In the genomic region with DNA sequence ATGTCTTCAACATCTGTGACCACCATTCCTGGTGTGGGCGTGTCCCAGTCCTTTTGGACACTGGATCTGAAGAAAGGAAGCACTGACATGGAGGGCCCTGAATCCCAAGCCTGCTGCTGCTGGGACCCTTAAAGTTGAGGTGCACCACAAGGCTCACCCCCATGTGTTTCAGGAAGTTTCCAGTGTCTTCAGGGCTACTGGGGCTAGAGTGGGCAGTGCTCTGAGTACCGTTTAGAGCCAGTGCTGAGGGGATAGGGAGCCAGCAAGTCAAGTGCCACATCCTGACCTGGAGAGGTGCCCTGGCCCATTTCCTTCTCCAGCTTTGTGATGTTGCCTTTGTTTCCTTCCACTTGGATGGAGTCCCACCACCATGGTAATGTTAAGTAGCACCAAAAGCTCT, we compare ENCODE assay signal across 11 cellular contexts. TPM values are rescaled to one million over a fixed set of nuclear protein-coding genes. Genes with fewer than 3 reads are reported as not detected.
DNase-seq lines count a peak whose midpoint lies in the region; ATAC-seq and TF ChIP-seq lines count a peak whose summit lies in the region.
"Had no signal": no experiment of that assay in that cellular context is flagged by ENCODE, and none has a peak within 500 bp of the region (broad histone marks: within the 10 kb centered on the region; RNA-seq: fewer than 3 reads in every experiment).

No MANE protein-coding gene starts in this region.

- H3K4me1 ChIP-seq in OCI-LY7 (ENCODE audit: insufficient read depth, low read length, poor library complexity, severe bottlenecking), result peaks cover 58% of the 10 kb centered on the region
- H3K4me1 ChIP-seq in esophagus squamous epithelium, result peaks cover 5 to 52% (median 25%) of the 10 kb centered on the region in 3 donors
- H3K4me1 ChIP-seq in transverse colon, result peaks cover 7 to 22% (median 10%) of the 10 kb centered on the region in 4 donors

- peak overlapping the region; percentile 98 for H3K4me2 ChIP-seq in OCI-LY7 (ENCODE audit: low read length)

- no peaks in the 10 kb centered on the region for H4K20me1 ChIP-seq in OCI-LY7 (ENCODE audit: insufficient read depth, low read length)

- H3K9me3 Mint-ChIP-seq in activated naive CD4-positive, alpha-beta T cell treated with anti-CD3 and anti-CD28 coated beads, Interleukin-2, amount 50 U/mL, for 24 hours, result no peaks in the 10 kb centered on the region
- no peaks in the 10 kb centered on the region for H3K9me3 Mint-ChIP-seq in activated naive CD4-positive, alpha-beta T cell treated with anti-CD3 and anti-CD28 coated beads for 36 hours

- WGBS in esophagus squamous epithelium, 2 donors, result 29 to 67% methylated on average over 1 of the region's 2 CpGs
- WGBS in transverse colon (ENCODE audit: low coverage in 1 of 2), 2 donors, result 79 to 100% methylated on average over 1 to 2 of the region's 2 CpGs

- CTCF ChIA-PET in activated naive CD4-positive, alpha-beta T cell treated with anti-CD3 and anti-CD28 coated beads for 36 hours (lab: Charles Lee), result interaction anchor here (0.6 to 7.5 kb wide), 28 partner anchors 8 to 257 kb away, joined by 3 to 188 read pairs (median 4); a partner anchor contains a TSS
- CTCF ChIA-PET in OCI-LY7 (lab: Charles Lee; ENCODE audit: unreplicated experiment), result interaction anchor here (2.9 kb wide), 1 partner anchor 31 kb away, joined by 19 read pairs; no protein-coding TSS in a partner anchor

- peaks cover 6% of the 10 kb centered on the region for H3K36me3 Mint-ChIP-seq in activated naive CD4-positive, alpha-beta T cell treated with anti-CD3 and anti-CD28 coated beads, Interleukin-2, amount 50 U/mL, for 24 hours
- peaks cover 15% of the 10 kb centered on the region for H3K36me3 Mint-ChIP-seq in activated naive CD4-positive, alpha-beta T cell treated with anti-CD3 and anti-CD28 coated beads for 36 hours (ENCODE audit: low read depth)

- H3K27ac ChIP-seq in OCI-LY7 (ENCODE audit: low read depth, low read length, poor library complexity, severe bottlenecking) (peak overlapping the region; percentile 82), esophagus squamous epithelium (peak overlapping the region in 3 of 4 donors; percentile 90 to 92 (median 91)), transverse colon (peak overlapping the region in 3 of 4 donors; percentile 68 to 83 (median 81))

- H3K27me3 ChIP-seq in esophagus squamous epithelium (no peaks in the 10 kb centered on the region), transverse colon (no peaks in the 10 kb centered on the region)
- H3K27me3 ChIP-seq: gastroesophageal sphincter had no signal

- H3K9me3 ChIP-seq in OCI-LY7 (ENCODE audit: low read length) (no peaks in the 10 kb centered on the region), esophagus squamous epithelium (no peaks in the 10 kb centered on the region), transverse colon (no peaks in the 10 kb centered on the region)
- H3K9me3 ChIP-seq: gastroesophageal sphincter had no signal

- no peaks in the 10 kb centered on the region for H3K9me2 ChIP-seq in OCI-LY7 (ENCODE audit: insufficient read depth, low read length)

- H3K4me3 ChIP-seq in OCI-LY7 (ENCODE audit: low read depth, low read length, poor library complexity, severe bottlenecking), result peak overlapping the region; percentile 94
- H3K4me3 ChIP-seq in esophagus squamous epithelium, result no peak overlapping the region
- no peak overlapping the region for H3K4me3 ChIP-seq in transverse colon
- no peak overlapping the region for H3K4me3 ChIP-seq in foreskin fibroblast (ENCODE audit: low read depth in 1 of 2, low read length in 2 of 2)
- H3K4me3 ChIP-seq: lung had no signal

- TF ChIP-seq POLR2A in esophagus squamous epithelium (IDR thresholded peaks at IDR 0.05) (no peak), transverse colon (IDR thresholded peaks at IDR 0.05) (no peak)

- peak overlapping the region; percentile 55 for H3K27ac Mint-ChIP-seq in activated naive CD4-positive, alpha-beta T cell treated with anti-CD3 and anti-CD28 coated beads, Interleukin-2, amount 50 U/mL, for 24 hours
- no peak overlapping the region for H3K27ac Mint-ChIP-seq in activated naive CD4-positive, alpha-beta T cell treated with anti-CD3 and anti-CD28 coated beads for 36 hours

- TF ChIP-seq CTCF in OCI-LY7 (conservative IDR thresholded peaks at IDR 0.05; ENCODE audit: low read length) (no peak), esophagus squamous epithelium (IDR thresholded peaks at IDR 0.05) (no peak), transverse colon (IDR thresholded peaks at IDR 0.05) (no peak), foreskin fibroblast (IDR thresholded peaks at IDR 0.05; ENCODE audit: low read depth, low read length) (no peak)

- intact Hi-C loops in activated naive CD4-positive, alpha-beta T cell treated with anti-CD3 and anti-CD28 coated beads for 36 hours (cut with micrococcal nuclease), result loop anchor here (1.0 kb wide), 5 partner anchors 30 to 440 kb away; a partner anchor contains a TSS
- intact Hi-C loops in OCI-LY7 (cut with micrococcal nuclease; ENCODE audit: unreplicated experiment) (loop anchor here (1.0 kb wide), 4 partner anchors 30 to 171 kb away; a partner anchor contains a TSS), esophagus squamous epithelium (cut with DNase I) (no loop called here), transverse colon (cut with DNase I; ENCODE audit: low total_unique reads) (no loop called here), left colon (cut with DNase I, micrococcal nuclease) (no loop called here)

- peak overlapping the region; percentile 79; the same call in 1 of the 2 replicates for H2AFZ ChIP-seq in OCI-LY7 (ENCODE audit: low read length)

- no peak overlapping the region for H3K4me3 Mint-ChIP-seq in activated naive CD4-positive, alpha-beta T cell treated with anti-CD3 and anti-CD28 coated beads, Interleukin-2, amount 50 U/mL, for 24 hours
- no peak overlapping the region for H3K4me3 Mint-ChIP-seq in activated naive CD4-positive, alpha-beta T cell treated with anti-CD3 and anti-CD28 coated beads for 36 hours

- peaks cover 35% of the 10 kb centered on the region; the same call in 1 of the 2 replicates for H3K79me2 ChIP-seq in OCI-LY7 (ENCODE audit: insufficient read depth, low read depth, low read length)

- POLR2A ChIA-PET in OCI-LY7 (lab: Charles Lee), result interaction anchor here (0.5 to 1.6 kb wide), 3 partner anchors 20 to 31 kb away, joined by 3 to 5 read pairs (median 5); no protein-coding TSS in a partner anchor

- peaks cover 43% of the 10 kb centered on the region for H3K4me1 Mint-ChIP-seq in activated naive CD4-positive, alpha-beta T cell treated with anti-CD3 and anti-CD28 coated beads, Interleukin-2, amount 50 U/mL, for 24 hours
- H3K4me1 Mint-ChIP-seq in activated naive CD4-positive, alpha-beta T cell treated with anti-CD3 and anti-CD28 coated beads for 36 hours (ENCODE audit: low read depth), result peaks cover 32% of the 10 kb centered on the region

- ATAC-seq in left colon (no peak), HG03342 (IDR thresholded peaks at IDR 0.05; ENCODE audit: unreplicated experiment) (no peak)

- TF ChIP-seq EP300 in transverse colon (IDR thresholded peaks at IDR 0.05; ENCODE audit: low read depth), result no peak

- H3K36me3 ChIP-seq in OCI-LY7 (ENCODE audit: insufficient read depth, low read length) (peaks cover 53% of the 10 kb centered on the region), esophagus squamous epithelium (peaks cover 0 to 46% (median 8%) of the 10 kb centered on the region in 3 donors), transverse colon (peaks cover 0 to 6% (median 0%) of the 10 kb centered on the region in 4 donors)

- BruUV-seq in OCI-LY7 (replicated peaks; lab: Mats Ljungman, UMichigan), result no TSS peak

- DNase-seq in activated naive CD4-positive, alpha-beta T cell treated with anti-CD3 and anti-CD28 coated beads for 36 hours, result no peak
- DNase-seq in OCI-LY7 (ENCODE audit: low spot score) (no peak), esophagus squamous epithelium (lab: John Stamatoyannopoulos, UW) (no peak), transverse colon (no peak), foreskin fibroblast (no peak), left colon (no peak)
- DNase-seq: amniotic stem cell had no signal

- no peaks in the 10 kb centered on the region for H3K27me3 Mint-ChIP-seq in activated naive CD4-positive, alpha-beta T cell treated with anti-CD3 and anti-CD28 coated beads, Interleukin-2, amount 50 U/mL, for 24 hours
- H3K27me3 Mint-ChIP-seq in activated naive CD4-positive, alpha-beta T cell treated with anti-CD3 and anti-CD28 coated beads for 36 hours (ENCODE audit: low read depth), result no peaks in the 10 kb centered on the region

- in situ Hi-C loops in transverse colon (cut with MboI; ENCODE audit: low pct_ligation_motif_present in 1 of 4, low pct_unique_long_range_greater_than_20kb in 1 of 4, low sequenced_read_pairs in 3 of 4), result no loop called here

RNA-seq across cellular contexts. Expression of a gene that starts 0.7 kb away (rescaled TPM):
- 10 to 100 TPM; 89.9 to 90.6 TPM for total RNA-seq in activated naive CD4-positive, alpha-beta T cell treated with anti-CD3 and anti-CD28 coated beads for 36 hours
- 56.8 and 60.0 TPM in 2 replicates for total RNA-seq in OCI-LY7 (2014; rRNA removed; shearing (Covaris generic))
- total RNA-seq in OCI-LY7 (2022) (53.7 and 53.8 TPM in 2 replicates), esophagus squamous epithelium (10 to 100 TPM; 20.5 to 38.0 (median 25.2) TPM), transverse colon (10 to 100 TPM in 1 of 4 donors, 1 to 10 TPM in 3; 2.6 to 24.5 (median 6.8) TPM), left colon (10 to 100 TPM; 10.3 to 10.5 TPM)

RNA-seq across cellular contexts. Expression of a gene that starts 37.4 kb away (rescaled TPM):
- 10 to 100 TPM; 32.4 to 38.2 TPM for total RNA-seq in activated naive CD4-positive, alpha-beta T cell treated with anti-CD3 and anti-CD28 coated beads for 36 hours
- 29.6 and 31.0 TPM in 2 replicates for total RNA-seq in OCI-LY7 (2014; rRNA removed; shearing (Covaris generic))
- total RNA-seq in OCI-LY7 (2022), result 59.5 and 65.4 TPM in 2 replicates
- total RNA-seq in esophagus squamous epithelium, result 10 to 100 TPM; 10.1 to 25.0 (median 10.9) TPM
- 10 to 100 TPM; 30.2 to 59.3 (median 35.1) TPM for total RNA-seq in transverse colon
- 10 to 100 TPM; 29.1 to 33.5 TPM for total RNA-seq in left colon

RNA-seq across cellular contexts. Expression of a gene that starts 45.4 kb away (rescaled TPM):
- total RNA-seq in activated naive CD4-positive, alpha-beta T cell treated with anti-CD3 and anti-CD28 coated beads for 36 hours, result 10 to 100 TPM; 10.8 to 11.2 TPM
- total RNA-seq in OCI-LY7 (2014; rRNA removed; shearing (Covaris generic)), result 4.6 and 6.1 TPM in 2 replicates
- 11.9 and 13.1 TPM in 2 replicates for total RNA-seq in OCI-LY7 (2022)
- 10 to 100 TPM; 17.0 to 42.8 (median 28.2) TPM for total RNA-seq in esophagus squamous epithelium
- total RNA-seq in transverse colon, result 100 to 1,000 TPM in 1 of 4 donors, 10 to 100 TPM in 3; 19.8 to 110 (median 29.3) TPM
- 10 to 100 TPM; 36.0 to 68.0 TPM for total RNA-seq in left colon

Comparison
In these comparisons a context has a peak if more than half of its experiments do, and no peak if none do; other contexts are left out.
1. intact Hi-C loops: an anchor here in activated naive CD4-positive, alpha-beta T cell treated with anti-CD3 and anti-CD28 coated beads for 36 hours (1.0 kb wide) and OCI-LY7 (1.0 kb wide); none called in esophagus squamous epithelium, transverse colon and left colon.